ENCODE assay signal across 2 cellular contexts in the genomic region with DNA sequence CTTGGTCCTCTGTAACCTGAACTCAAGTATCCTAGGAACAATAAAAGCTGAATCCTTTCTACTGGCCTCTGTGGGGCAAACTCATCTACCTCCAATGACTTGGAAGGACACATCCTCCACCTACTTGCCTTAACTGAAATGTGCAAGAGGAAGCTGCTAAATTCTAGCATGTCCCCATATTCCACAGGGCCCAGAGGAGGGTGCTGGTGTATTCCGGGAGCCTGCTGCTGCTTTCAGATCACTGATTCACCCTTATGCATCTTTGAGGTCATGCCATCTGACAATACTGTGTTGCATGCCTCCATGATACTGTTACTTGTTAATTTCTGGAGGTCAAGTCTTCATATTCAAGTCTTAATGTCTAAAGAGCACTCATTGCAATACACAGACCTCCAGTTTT.
TF ChIP-seq lines count a peak whose summit lies in the region.

No MANE protein-coding gene starts in this region.

TF ChIP-seq in HCT116, 20 proteins besides CTCF, POLR2A, EP300 and RAD21:
- TF ChIP-seq, protein P1, sequence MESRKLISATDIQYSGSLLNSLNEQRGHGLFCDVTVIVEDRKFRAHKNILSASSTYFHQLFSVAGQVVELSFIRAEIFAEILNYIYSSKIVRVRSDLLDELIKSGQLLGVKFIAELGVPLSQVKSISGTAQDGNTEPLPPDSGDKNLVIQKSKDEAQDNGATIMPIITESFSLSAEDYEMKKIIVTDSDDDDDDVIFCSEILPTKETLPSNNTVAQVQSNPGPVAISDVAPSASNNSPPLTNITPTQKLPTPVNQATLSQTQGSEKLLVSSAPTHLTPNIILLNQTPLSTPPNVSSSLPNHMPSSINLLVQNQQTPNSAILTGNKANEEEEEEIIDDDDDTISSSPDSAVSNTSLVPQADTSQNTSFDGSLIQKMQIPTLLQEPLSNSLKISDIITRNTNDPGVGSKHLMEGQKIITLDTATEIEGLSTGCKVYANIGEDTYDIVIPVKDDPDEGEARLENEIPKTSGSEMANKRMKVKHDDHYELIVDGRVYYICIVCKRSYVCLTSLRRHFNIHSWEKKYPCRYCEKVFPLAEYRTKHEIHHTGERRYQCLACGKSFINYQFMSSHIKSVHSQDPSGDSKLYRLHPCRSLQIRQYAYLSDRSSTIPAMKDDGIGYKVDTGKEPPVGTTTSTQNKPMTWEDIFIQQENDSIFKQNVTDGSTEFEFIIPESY (IDR thresholded peaks at IDR 0.05; ENCODE audit: extremely low read depth, insufficient replicate concordance, low read length): no peak
- no peak for TF ChIP-seq TCF7L2 (IDR thresholded peaks at IDR 0.05; ENCODE audit: borderline replicate concordance, extremely low read depth, insufficient read depth, insufficient read length)
- no peak for TF ChIP-seq ELF1 (IDR thresholded peaks at IDR 0.05; ENCODE audit: borderline replicate concordance, low read depth)
- no peak for TF ChIP-seq EZH2phosphoT487 (IDR thresholded peaks at IDR 0.05; ENCODE audit: borderline replicate concordance)
- TF ChIP-seq, protein P2, sequence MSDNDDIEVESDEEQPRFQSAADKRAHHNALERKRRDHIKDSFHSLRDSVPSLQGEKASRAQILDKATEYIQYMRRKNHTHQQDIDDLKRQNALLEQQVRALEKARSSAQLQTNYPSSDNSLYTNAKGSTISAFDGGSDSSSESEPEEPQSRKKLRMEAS (IDR thresholded peaks at IDR 0.05): no peak
- no peak for TF ChIP-seq POLR2AphosphoS5 (IDR thresholded peaks at IDR 0.05; ENCODE audit: low read depth, low read length)
- no peak for TF ChIP-seq SP1 (IDR thresholded peaks at IDR 0.05; ENCODE audit: low read depth)
- TF ChIP-seq CBX3 (IDR thresholded peaks at IDR 0.05; ENCODE audit: low read depth): no peak
- no peak for TF ChIP-seq EZH2 (IDR thresholded peaks at IDR 0.05)
- TF ChIP-seq FOSL1 (IDR thresholded peaks at IDR 0.05; ENCODE audit: low read depth): no peak
- TF ChIP-seq, protein P3, sequence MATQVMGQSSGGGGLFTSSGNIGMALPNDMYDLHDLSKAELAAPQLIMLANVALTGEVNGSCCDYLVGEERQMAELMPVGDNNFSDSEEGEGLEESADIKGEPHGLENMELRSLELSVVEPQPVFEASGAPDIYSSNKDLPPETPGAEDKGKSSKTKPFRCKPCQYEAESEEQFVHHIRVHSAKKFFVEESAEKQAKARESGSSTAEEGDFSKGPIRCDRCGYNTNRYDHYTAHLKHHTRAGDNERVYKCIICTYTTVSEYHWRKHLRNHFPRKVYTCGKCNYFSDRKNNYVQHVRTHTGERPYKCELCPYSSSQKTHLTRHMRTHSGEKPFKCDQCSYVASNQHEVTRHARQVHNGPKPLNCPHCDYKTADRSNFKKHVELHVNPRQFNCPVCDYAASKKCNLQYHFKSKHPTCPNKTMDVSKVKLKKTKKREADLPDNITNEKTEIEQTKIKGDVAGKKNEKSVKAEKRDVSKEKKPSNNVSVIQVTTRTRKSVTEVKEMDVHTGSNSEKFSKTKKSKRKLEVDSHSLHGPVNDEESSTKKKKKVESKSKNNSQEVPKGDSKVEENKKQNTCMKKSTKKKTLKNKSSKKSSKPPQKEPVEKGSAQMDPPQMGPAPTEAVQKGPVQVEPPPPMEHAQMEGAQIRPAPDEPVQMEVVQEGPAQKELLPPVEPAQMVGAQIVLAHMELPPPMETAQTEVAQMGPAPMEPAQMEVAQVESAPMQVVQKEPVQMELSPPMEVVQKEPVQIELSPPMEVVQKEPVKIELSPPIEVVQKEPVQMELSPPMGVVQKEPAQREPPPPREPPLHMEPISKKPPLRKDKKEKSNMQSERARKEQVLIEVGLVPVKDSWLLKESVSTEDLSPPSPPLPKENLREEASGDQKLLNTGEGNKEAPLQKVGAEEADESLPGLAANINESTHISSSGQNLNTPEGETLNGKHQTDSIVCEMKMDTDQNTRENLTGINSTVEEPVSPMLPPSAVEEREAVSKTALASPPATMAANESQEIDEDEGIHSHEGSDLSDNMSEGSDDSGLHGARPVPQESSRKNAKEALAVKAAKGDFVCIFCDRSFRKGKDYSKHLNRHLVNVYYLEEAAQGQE (IDR thresholded peaks at IDR 0.05; ENCODE audit: low read depth): no peak
- no peak for TF ChIP-seq CEBPB (IDR thresholded peaks at IDR 0.05; ENCODE audit: low read depth)

TF ChIP-seq in H1, 55 proteins besides CTCF, POLR2A, EP300 and RAD21:
- TF ChIP-seq CREB1 (IDR thresholded peaks at IDR 0.05) (no peak), TBP (IDR thresholded peaks at IDR 0.05; ENCODE audit: low read depth, low read length) (no peak), SUZ12 (IDR thresholded peaks at IDR 0.05; ENCODE audit: low read length) (no peak), JUN (IDR thresholded peaks at IDR 0.05; ENCODE audit: low read depth, low read length) (no peak), EGR1 (IDR thresholded peaks at IDR 0.05; ENCODE audit: borderline replicate concordance, low read depth, low read length) (no peak), KDM1A (IDR thresholded peaks at IDR 0.05; ENCODE audit: borderline replicate concordance, low read length) (no peak), SAP30 (IDR thresholded peaks at IDR 0.05; ENCODE audit: insufficient read depth, insufficient replicate concordance, low read length) (no peak), TCF12 (IDR thresholded peaks at IDR 0.05; ENCODE audit: low read depth, low read length) (no peak), CEBPB (IDR thresholded peaks at IDR 0.05; ENCODE audit: low read depth, low read length) (no peak), TAF7 (optimal IDR thresholded peaks at IDR 0.05; ENCODE audit: borderline replicate concordance, low read depth, low read length) (no peak), KDM4A (IDR thresholded peaks at IDR 0.05; ENCODE audit: low read depth, low read length, severe bottlenecking) (no peak), CBX5 (IDR thresholded peaks at IDR 0.05; ENCODE audit: low read depth, low read length) (no peak)
- TF ChIP-seq, protein P4, sequence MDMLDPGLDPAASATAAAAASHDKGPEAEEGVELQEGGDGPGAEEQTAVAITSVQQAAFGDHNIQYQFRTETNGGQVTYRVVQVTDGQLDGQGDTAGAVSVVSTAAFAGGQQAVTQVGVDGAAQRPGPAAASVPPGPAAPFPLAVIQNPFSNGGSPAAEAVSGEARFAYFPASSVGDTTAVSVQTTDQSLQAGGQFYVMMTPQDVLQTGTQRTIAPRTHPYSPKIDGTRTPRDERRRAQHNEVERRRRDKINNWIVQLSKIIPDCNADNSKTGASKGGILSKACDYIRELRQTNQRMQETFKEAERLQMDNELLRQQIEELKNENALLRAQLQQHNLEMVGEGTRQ (IDR thresholded peaks at IDR 0.05; ENCODE audit: low read length): no peak
- TF ChIP-seq, protein P5, sequence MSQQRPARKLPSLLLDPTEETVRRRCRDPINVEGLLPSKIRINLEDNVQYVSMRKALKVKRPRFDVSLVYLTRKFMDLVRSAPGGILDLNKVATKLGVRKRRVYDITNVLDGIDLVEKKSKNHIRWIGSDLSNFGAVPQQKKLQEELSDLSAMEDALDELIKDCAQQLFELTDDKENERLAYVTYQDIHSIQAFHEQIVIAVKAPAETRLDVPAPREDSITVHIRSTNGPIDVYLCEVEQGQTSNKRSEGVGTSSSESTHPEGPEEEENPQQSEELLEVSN (IDR thresholded peaks at IDR 0.05): no peak
